In genomic region chr9:130180516-130180915, GRCh38 we compare ENCODE assay signal across 22 cellular contexts. TPM values are rescaled to one million over a fixed set of nuclear protein-coding genes. Genes with fewer than 3 reads are reported as not detected.
DNase-seq lines count a peak whose midpoint lies in the region; ATAC-seq and TF ChIP-seq lines count a peak whose summit lies in the region.
"Had no signal": no experiment of that assay in that cellular context is flagged by ENCODE, and none has a peak within 500 bp of the region (broad histone marks: within the 10 kb centered on the region; RNA-seq: fewer than 3 reads in every experiment).

No MANE protein-coding gene starts in this region.

- no peak overlapping the region for H3K4me2 ChIP-seq in mesenchymal stem cell (ENCODE audit: low read length, poor library complexity, severe bottlenecking)
- H3K4me2 ChIP-seq: BLaER1 treated with 17β-estradiol and CSF1 and Interleukin-3, amounts not matched to agents 10 nM and 100 nM; KMS-11 had no signal

- no peak for TF ChIP-seq CTCF in HEK293 (tag by site-specific recombination; IDR thresholded peaks at IDR 0.05)
- no peak for TF ChIP-seq CTCF in stomach (IDR thresholded peaks at IDR 0.05)
- no peak for TF ChIP-seq CTCF in chondrocyte (IDR thresholded peaks at IDR 0.05)

- H2AFZ ChIP-seq in mesenchymal stem cell (ENCODE audit: low read depth, low read length) = no peak overlapping the region

- H4K8ac ChIP-seq in mesenchymal stem cell (ENCODE audit: low read length) = no peak overlapping the region

- no peaks in the 10 kb centered on the region for H3K36me3 Mint-ChIP-seq in chondrocyte (ENCODE audit: low read depth)
- H3K36me3 Mint-ChIP-seq in activated T-cell treated with anti-CD3 and anti-CD28 coated beads, Interleukin-2, amount 50 U/mL, for 72 hours (ENCODE audit: insufficient read depth in 2 of 2) = no peaks in the 10 kb centered on the region
- H3K36me3 Mint-ChIP-seq: CD4-positive, alpha-beta memory T cell had no signal

- no peak overlapping the region for H3K18ac ChIP-seq in mesenchymal stem cell (ENCODE audit: low read depth in 1 of 2, low read length in 2 of 2)

- H2BK15ac ChIP-seq in mesenchymal stem cell (ENCODE audit: low read depth, poor library complexity, severe bottlenecking) = peak overlapping the region; percentile 17

- no peaks in the 10 kb centered on the region for H3K27me3 ChIP-seq in mesenchymal stem cell (ENCODE audit: control insufficient read depth in 1 of 2, insufficient read depth in 1 of 2, low read length in 2 of 2)
- no peaks in the 10 kb centered on the region for H3K27me3 ChIP-seq in stomach
- H3K27me3 ChIP-seq: BLaER1 treated with 17β-estradiol and CSF1 and Interleukin-3, amounts not matched to agents 10 nM and 100 nM; Peyer's patch had no signal

- ATAC-seq in activated T-cell treated with anti-CD3 and anti-CD28 coated beads, Interleukin-2, amount 50 U/mL, for 72 hours (replicated peaks in 1 of 2) = no peak
- ATAC-seq: Right ventricle myocardium inferior had no signal

- POLR2A ChIA-PET in HEK293 (lab: Yijun Ruan, JAX) = no interaction called here

- H2BK120ac ChIP-seq in mesenchymal stem cell (ENCODE audit: low read depth, low read length) = no peak overlapping the region

- H3K9me3 ChIP-seq in HEK293 (ENCODE audit: control insufficient read depth, insufficient read depth, low read depth, low read length) (no peaks in the 10 kb centered on the region), mesenchymal stem cell (ENCODE audit: control insufficient read depth, low read length) (no peaks in the 10 kb centered on the region), stomach (no peaks in the 10 kb centered on the region)
- H3K9me3 ChIP-seq: BLaER1 treated with 17β-estradiol and CSF1 and Interleukin-3, amounts not matched to agents 10 nM and 100 nM; Peyer's patch had no signal

- TF ChIP-seq POLR2A in stomach (IDR thresholded peaks at IDR 0.05) = no peak

- CTCF ChIA-PET in HEK293 (lab: Yijun Ruan, JAX) = no interaction called here

- no peak overlapping the region for H3K27ac Mint-ChIP-seq in chondrocyte (ENCODE audit: unreplicated experiment)
- H3K27ac Mint-ChIP-seq in activated T-cell treated with anti-CD3 and anti-CD28 coated beads, Interleukin-2, amount 50 U/mL, for 72 hours = no peak overlapping the region
- H3K27ac Mint-ChIP-seq: CD4-positive, alpha-beta memory T cell had no signal

- H3K36me3 ChIP-seq in HEK293 (ENCODE audit: control insufficient read depth in 2 of 2, insufficient read depth in 1 of 2, low read length in 2 of 2) (peaks cover 0 to 8% of the 10 kb centered on the region in 2 experiments; a peak in 1 of 3 replicates), mesenchymal stem cell (ENCODE audit: control insufficient read depth in 1 of 2, insufficient read depth in 2 of 2, low read depth in 1 of 2, low read length in 2 of 2) (peaks cover 5 to 36% of the 10 kb centered on the region in 2 experiments), stomach (no peaks in the 10 kb centered on the region)
- H3K36me3 ChIP-seq: Peyer's patch had no signal

- no peak overlapping the region for H3K4me3 Mint-ChIP-seq in chondrocyte (ENCODE audit: unreplicated experiment)
- H3K4me3 Mint-ChIP-seq in activated T-cell treated with anti-CD3 and anti-CD28 coated beads, Interleukin-2, amount 50 U/mL, for 72 hours = no peak overlapping the region
- H3K4me3 Mint-ChIP-seq: H9 had no signal

- H3K79me1 ChIP-seq in mesenchymal stem cell (replicated peaks; ENCODE audit: low read length, poor library complexity, severe bottlenecking) = peaks cover 7% of the 10 kb centered on the region

- DNase-seq in mesenchymal stem cell (no peak), stomach (no peak), chondrocyte (ENCODE audit: low spot score) (no peak), SHP77 (lab: John Stamatoyannopoulos, UW) (no peak)
- DNase-seq in stimulated activated CD4-positive, alpha-beta T cell treated with anti-CD3 and anti-CD28 coated beads, Interleukin-1b, Interleukin-23, amount 100 ng/mL, for 48 hours = no peak
- no peak for DNase-seq in activated T-cell treated with anti-CD3 and anti-CD28 coated beads, Interleukin-2, amount 50 U/mL, for 72 hours
- DNase-seq: 8988T; CD4-positive, alpha-beta memory T cell; H9; NCI-H1092 treated with DMSO at 0.1 percent for 48 hours; NCI-H1436 treated with DMSO at 0.1 percent for 48 hours; NCI-H1930; NCI-H345; NCI-H524; NCI-H774; Peyer's patch had no signal

- H3K27ac ChIP-seq in HEK293 (ENCODE audit: extremely low read depth, low read depth, low read length) = no peak overlapping the region
- H3K27ac ChIP-seq in cingulate gyrus (ENCODE audit: low read depth, low read length) = peak overlapping the region; percentile 8
- H3K27ac ChIP-seq in mesenchymal stem cell (ENCODE audit: low read length, poor library complexity, severe bottlenecking) = no peak overlapping the region
- H3K27ac ChIP-seq in stomach = peak overlapping the region in 4 of 5 donors; percentile 34 to 90 (median 84)
- H3K27ac ChIP-seq: BLaER1 treated with 17β-estradiol and CSF1 and Interleukin-3, amounts not matched to agents 10 nM and 100 nM; KMS-11; Peyer's patch had no signal

- WGBS in mesenchymal stem cell = 96% methylated on average over 12 of the region's 12 CpGs
- 73 to 84% (median 82%) methylated on average over 11 to 12 of the region's 12 CpGs for WGBS in stomach, 5 donors

- H3K14ac ChIP-seq in mesenchymal stem cell (ENCODE audit: low read length in 2 of 2) = no peak overlapping the region

- H3K4ac ChIP-seq in mesenchymal stem cell (ENCODE audit: low read depth in 1 of 2, low read length in 2 of 2) = no peak overlapping the region

- intact Hi-C loops in stomach (cut with DNase I; ENCODE audit: low total_unique reads) = no loop called here

- no peaks in the 10 kb centered on the region for H3K27me3 Mint-ChIP-seq in chondrocyte (ENCODE audit: low read depth)
- H3K27me3 Mint-ChIP-seq in activated T-cell treated with anti-CD3 and anti-CD28 coated beads, Interleukin-2, amount 50 U/mL, for 72 hours (ENCODE audit: low read depth) = no peaks in the 10 kb centered on the region
- H3K27me3 Mint-ChIP-seq: CD4-positive, alpha-beta memory T cell had no signal

- no peak for TF ChIP-seq EP300 in stomach (IDR thresholded peaks at IDR 0.05)

- no peak overlapping the region for H3K4me3 ChIP-seq in HEK293 (ENCODE audit: low read depth, low read length)
- H3K4me3 ChIP-seq in mesenchymal stem cell (ENCODE audit: insufficient read depth in 1 of 2, low read depth in 1 of 2, low read length in 2 of 2) = no peak overlapping the region
- no peak overlapping the region for H3K4me3 ChIP-seq in stomach
- H3K4me3 ChIP-seq: BLaER1 treated with 17β-estradiol and CSF1 and Interleukin-3, amounts not matched to agents 10 nM and 100 nM; Peyer's patch had no signal

- H4K91ac ChIP-seq in mesenchymal stem cell (ENCODE audit: low read length) = no peak overlapping the region

- H3K9ac ChIP-seq in mesenchymal stem cell (ENCODE audit: low read length) = no peak overlapping the region
- H3K9ac ChIP-seq: BLaER1 treated with 17β-estradiol and CSF1 and Interleukin-3, amounts not matched to agents 10 nM and 100 nM; KMS-11 had no signal

- H3K4me1 Mint-ChIP-seq in chondrocyte (ENCODE audit: low read depth) = peaks cover 53% of the 10 kb centered on the region
- peaks cover 17% of the 10 kb centered on the region for H3K4me1 Mint-ChIP-seq in activated T-cell treated with anti-CD3 and anti-CD28 coated beads, Interleukin-2, amount 50 U/mL, for 72 hours (ENCODE audit: low read depth)

- H3K9me3 Mint-ChIP-seq in chondrocyte (ENCODE audit: low read depth) = no peaks in the 10 kb centered on the region
- H3K9me3 Mint-ChIP-seq in activated T-cell treated with anti-CD3 and anti-CD28 coated beads, Interleukin-2, amount 50 U/mL, for 72 hours = no peaks in the 10 kb centered on the region
- H3K9me3 Mint-ChIP-seq: CD4-positive, alpha-beta memory T cell; H9 had no signal

- H3K23ac ChIP-seq in mesenchymal stem cell (ENCODE audit: low read length in 2 of 2) = no peak overlapping the region

- no peak overlapping the region for H2BK12ac ChIP-seq in mesenchymal stem cell (ENCODE audit: low read length in 2 of 2)

- H2BK5ac ChIP-seq in mesenchymal stem cell (ENCODE audit: low read depth, low read length, poor library complexity, severe bottlenecking) = no peak overlapping the region

- peak overlapping the region; percentile 9 for H2AK5ac ChIP-seq in mesenchymal stem cell (ENCODE audit: low read length, severe bottlenecking)

- H3K4me1 ChIP-seq in HEK293 (ENCODE audit: control insufficient read depth, insufficient read depth, low read length) = peaks cover 4% of the 10 kb centered on the region; the same call in 1 of the 2 replicates
- peaks cover 42% of the 10 kb centered on the region for H3K4me1 ChIP-seq in mesenchymal stem cell (ENCODE audit: control insufficient read depth, insufficient read depth, low read depth, low read length)
- peaks cover 11 to 56% (median 26%) of the 10 kb centered on the region in 4 donors for H3K4me1 ChIP-seq in stomach

TF ChIP-seq in HEK293, 187 proteins besides CTCF, POLR2A, EP300 and RAD21:
- TF ChIP-seq ZNF10 (tag by site-specific recombination; IDR thresholded peaks at IDR 0.05) (peak; percentile 30; the same call in 1 of the 2 replicates), ZNF366 (tag by site-specific recombination; conservative IDR thresholded peaks at IDR 0.05) (no peak), ZNF664 (tag by site-specific recombination; IDR thresholded peaks at IDR 0.05) (peak; percentile 75), ZBTB1 (tag by site-specific recombination; IDR thresholded peaks at IDR 0.05) (no peak), ZNF701 (tag by site-specific recombination; IDR thresholded peaks at IDR 0.05) (no peak)
TF ChIP-seq in HEK293: peak in this region for 2.

RNA-seq across cellular contexts. Expression of gene NCS1, which starts 8.3 kb away (rescaled TPM):
- polyA plus RNA-seq in mesenchymal stem cell (2013, experiment 1 of 2) = 38.8 TPM
- polyA plus RNA-seq in mesenchymal stem cell (2013, experiment 2 of 2) = 37.7 TPM
- 10 to 100 TPM; 12.8 to 50.0 (median 16.7) TPM for total RNA-seq in stomach
- 10 to 100 TPM in 1 of 3 donors, 1 to 10 TPM in 2; 3.2 to 26.0 (median 6.4) TPM for polyA plus RNA-seq in stomach
- total RNA-seq in chondrocyte = 50.0 to 59.5 TPM (median 56.6 TPM) in 3 replicates
- total RNA-seq in activated T-cell treated with anti-CD3 and anti-CD28 coated beads, Interleukin-2, amount 50 U/mL, for 72 hours = 10 to 100 TPM; 18.7 to 28.1 TPM
- total RNA-seq: OCI-LY7 had no signal
- polyA plus RNA-seq: CD4-positive, alpha-beta memory T cell had no signal

Comparison
In these comparisons a context has a peak if more than half of its experiments do, and no peak if none do; other contexts are left out.
1. H3K27ac ChIP-seq: peak in cingulate gyrus (single experiment) and stomach (4 of 5); none in HEK293 (single experiment) and mesenchymal stem cell (single experiment).